In the genomic region with DNA sequence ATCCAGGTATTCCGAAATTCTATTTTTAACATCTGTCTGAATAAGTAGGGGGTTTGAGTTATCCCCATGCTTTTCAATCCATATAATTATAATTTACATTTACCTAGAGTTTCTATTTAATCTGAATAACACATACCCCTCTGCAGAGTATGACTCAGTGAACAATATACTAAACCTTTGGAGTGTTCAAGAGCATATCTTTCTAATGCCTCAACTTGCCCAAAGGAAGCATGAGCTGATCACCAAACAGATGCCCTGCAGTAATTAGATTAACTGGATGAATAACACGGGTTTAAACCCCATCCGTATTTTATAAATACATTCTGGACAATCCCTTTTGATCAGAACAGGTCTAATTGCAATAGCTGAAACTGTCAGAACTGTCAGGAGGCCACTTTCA, we compare ENCODE assay signal across 27 cellular contexts.
"Had no signal": no experiment of that assay in that cellular context is flagged by ENCODE, and none has a peak within 500 bp of the region (broad histone marks: within the 10 kb centered on the region; RNA-seq: fewer than 3 reads in every experiment).

No MANE protein-coding gene starts in this region.

- H3K4me3 Mint-ChIP-seq: activated CD4-positive, alpha-beta T cell treated with anti-CD3 and anti-CD28 coated beads, Interleukin-2, amount 10 ng/mL, durations not matched to agents 24 days and 14 days; activated CD8-positive, alpha-beta T cell treated with anti-CD3 and anti-CD28 coated beads for 36 hours; activated naive CD4-positive, alpha-beta T cell treated with anti-CD3 and anti-CD28 coated beads for 36 hours; activated T-cell treated with anti-CD3 and anti-CD28 coated beads, Interleukin-2, amount 50 U/mL, for 24 hours; T-helper 2 cell treated with Interferon-gamma antibody and Interleukin-4, amounts not matched to agents 5 μg/mL and 100 μg/mL, for 36 hours had no signal

- H3K36me3 ChIP-seq: adrenal gland, SJCRH30 had no signal

- H3K9ac ChIP-seq: KMS-11 had no signal

- H3K4me3 ChIP-seq: adrenal gland, body of pancreas, SJCRH30, SK-N-MC had no signal

- H3K9me3 ChIP-seq: adrenal gland, body of pancreas, SJCRH30 had no signal

- H3K4me1 ChIP-seq: adrenal gland, body of pancreas had no signal

- H3K27me3 ChIP-seq: adrenal gland, body of pancreas, SJCRH30 had no signal

- H3K4me2 ChIP-seq: KMS-11 had no signal

- H3K27me3 Mint-ChIP-seq: activated CD4-positive, alpha-beta T cell treated with anti-CD3 and anti-CD28 coated beads, Interleukin-2, amount 10 ng/mL, durations not matched to agents 24 days and 14 days; activated T-cell treated with anti-CD3 and anti-CD28 coated beads, Interleukin-2, amount 50 U/mL, for 24 hours had no signal

- FAIRE-seq: astrocyte had no signal

- ATAC-seq: activated CD8-positive, alpha-beta T cell treated with anti-CD3 and anti-CD28 coated beads for 36 hours; activated naive CD4-positive, alpha-beta T cell treated with anti-CD3 and anti-CD28 coated beads, Interleukin-2, amount 50 U/mL, for 72 hours; body of pancreas; PC-3 had no signal

- H3K9me3 Mint-ChIP-seq: activated CD4-positive, alpha-beta T cell treated with anti-CD3 and anti-CD28 coated beads, Interleukin-2, amount 10 ng/mL, durations not matched to agents 24 days and 14 days; activated T-helper 2 cell treated with anti-CD3 and anti-CD28 coated beads, Interferon-gamma antibody, Interleukin-2, Interleukin-4, amounts not matched to agents 10 μg/mL and 5 μg/mL and 100 μg/mL, durations not matched to agents 14 hours and 24 hours and 36 hours; T-helper 2 cell treated with Interferon-gamma antibody and Interleukin-4, amounts not matched to agents 5 μg/mL and 100 μg/mL, for 36 hours had no signal

- DNase-seq: activated CD4-positive, alpha-beta T cell treated with anti-CD3 and anti-CD28 coated beads, Interleukin-2, amount 50 U/mL, for 4 hours; activated CD8-positive, alpha-beta T cell treated with anti-CD3 and anti-CD28 coated beads for 36 hours; activated gamma-delta T cell; activated naive CD4-positive, alpha-beta T cell treated with anti-CD3 and anti-CD28 coated beads for 36 hours; activated T-cell treated with anti-CD3 and anti-CD28 coated beads, Interleukin-2, amount 50 U/mL, for 24 hours; adrenal gland; body of pancreas; central memory CD4-positive, alpha-beta T cell; NCI-H1092 treated with DMSO at 0.1 percent for 48 hours; NCI-H1417; NCI-H187; NCI-H2029 treated with DMSO at 0.1 percent for 48 hours; NCI-H2171 treated with DMSO at 0.1 percent for 48 hours; NCI-H2227 treated with DMSO at 0.1 percent for 48 hours; NCI-H446; NCI-H69; NK-92 treated with Interleukin-12 subunit alpha and Interleukin-12 subunit beta, amount 100 ng/mL, for 24 hours; PC-3; SHP77; SJCRH30 had no signal

- H3K4me1 Mint-ChIP-seq: activated CD4-positive, alpha-beta T cell treated with anti-CD3 and anti-CD28 coated beads, Interleukin-2, amount 10 ng/mL, durations not matched to agents 24 days and 14 days had no signal

- H3K36me3 Mint-ChIP-seq: activated naive CD4-positive, alpha-beta T cell treated with anti-CD3 and anti-CD28 coated beads, Interleukin-2, amount 50 U/mL, for 72 hours had no signal

- H3K27ac Mint-ChIP-seq: activated CD4-positive, alpha-beta T cell treated with anti-CD3 and anti-CD28 coated beads, Interleukin-2, amount 10 ng/mL, durations not matched to agents 24 days and 14 days; activated CD8-positive, alpha-beta T cell treated with anti-CD3 and anti-CD28 coated beads for 36 hours; activated naive CD4-positive, alpha-beta T cell treated with anti-CD3 and anti-CD28 coated beads for 36 hours; activated naive CD4-positive, alpha-beta T cell treated with anti-CD3 and anti-CD28 coated beads, Interleukin-2, amount 50 U/mL, for 72 hours; activated T-cell treated with anti-CD3 and anti-CD28 coated beads, Interleukin-2, amount 50 U/mL, for 24 hours; activated T-helper 2 cell treated with anti-CD3 and anti-CD28 coated beads, Interferon-gamma antibody, Interleukin-2, Interleukin-4, amounts not matched to agents 10 μg/mL and 5 μg/mL and 100 μg/mL, durations not matched to agents 14 hours and 24 hours and 36 hours; T-helper 2 cell treated with Interferon-gamma antibody and Interleukin-4, amounts not matched to agents 5 μg/mL and 100 μg/mL, for 36 hours had no signal

- H3K27ac ChIP-seq: adrenal gland, body of pancreas, KMS-11, SJCRH30, SK-N-MC had no signal
